ENCODE assay signal across 8 cellular contexts in the genomic region with DNA sequence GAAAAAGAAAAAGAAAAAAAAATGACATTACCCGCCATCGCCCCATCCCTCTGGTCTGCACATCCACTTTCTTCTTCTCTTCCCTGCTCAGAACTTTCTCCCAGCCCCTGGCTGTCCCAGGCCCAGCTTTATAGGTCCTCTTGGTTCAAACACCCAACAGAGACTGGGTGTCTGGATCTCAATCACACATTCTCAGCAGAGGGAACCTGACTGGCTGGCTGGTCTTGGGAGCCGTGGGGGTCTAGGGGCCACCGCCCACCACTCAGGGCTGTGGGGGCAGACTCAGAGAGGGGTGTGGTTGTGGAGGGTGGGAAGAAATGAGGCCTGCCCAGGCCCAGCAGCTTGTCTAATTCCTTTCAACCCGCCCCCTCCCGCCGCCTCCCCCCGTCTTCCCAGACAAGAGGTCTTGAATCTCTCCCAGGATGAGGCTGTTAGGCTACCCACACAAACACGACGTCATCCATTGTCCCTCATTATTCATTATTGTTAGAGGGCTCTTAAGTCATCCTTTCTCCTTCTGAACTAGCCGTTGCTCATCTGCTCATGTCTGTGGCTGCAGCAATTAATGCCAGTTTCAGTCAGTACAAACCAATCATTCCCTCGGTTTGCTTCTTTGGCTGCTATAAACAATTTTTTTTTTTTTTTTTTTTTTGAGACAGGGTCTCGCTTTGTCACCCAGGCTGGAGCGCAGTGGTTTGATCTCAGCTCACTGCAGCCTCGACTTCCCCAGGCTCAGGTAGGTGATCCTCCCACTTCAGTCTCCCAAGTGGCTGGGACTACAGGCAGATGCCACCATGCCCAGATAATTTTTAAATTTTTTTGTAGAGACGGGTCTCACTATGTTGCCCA. TPM values are rescaled to one million over a fixed set of nuclear protein-coding genes. Genes with fewer than 3 reads are reported as not detected.
DNase-seq lines count a peak whose midpoint lies in the region; ATAC-seq and TF ChIP-seq lines count a peak whose summit lies in the region.

No MANE protein-coding gene starts in this region.

- H3K4me3 ChIP-seq in RWPE2 (ENCODE audit: severe bottlenecking) (no peak overlapping the region), skeletal muscle satellite cell (ENCODE audit: low read length) (no peak overlapping the region)

- DNase-seq in DMS 273 (lab: John Stamatoyannopoulos, UW; ENCODE audit: unreplicated experiment) = peak; percentile 54
- DNase-seq in DMS 273 treated with DMSO at 0.1 percent for 48 hours (lab: John Stamatoyannopoulos, UW) = no peak
- DNase-seq in RWPE2 (ENCODE audit: low spot score) = no peak
- DNase-seq in head of caudate nucleus = peak in 41 of 42 donors; percentile 24 to 87 (median 66)
- DNase-seq in stimulated activated CD4-positive, alpha-beta T cell treated with anti-CD3 and anti-CD28 coated beads, Interleukin-15, amount 100 ng/mL, for 24 hours = no peak

- H3K4me1 ChIP-seq in RWPE2 (ENCODE audit: insufficient read depth, poor library complexity, severe bottlenecking) (peaks cover 16% of the 10 kb centered on the region), skeletal muscle satellite cell (ENCODE audit: control insufficient read depth, insufficient read depth, low read length) (peaks cover 31% of the 10 kb centered on the region)

- intact Hi-C loops in head of caudate nucleus (cut with DNase I) = loop anchor here (2.0 kb wide), 1 partner anchor 40 kb away; a partner anchor contains a TSS

- H3K27ac ChIP-seq in RWPE2 (ENCODE audit: poor library complexity, severe bottlenecking) = peak overlapping the region; percentile 74

- H3K4me2 ChIP-seq in skeletal muscle satellite cell (ENCODE audit: low read length) = peak overlapping the region; percentile 3

- H3K36me3 ChIP-seq in RWPE2 (ENCODE audit: low read depth) (no peaks in the 10 kb centered on the region), skeletal muscle satellite cell (ENCODE audit: insufficient read depth, low read length) (no peaks in the 10 kb centered on the region)

- TF ChIP-seq CTCF in RWPE2 (IDR thresholded peaks at IDR 0.05; ENCODE audit: poor library complexity, severe bottlenecking) = no peak

- no peaks in the 10 kb centered on the region for H3K9me3 ChIP-seq in RWPE2 (ENCODE audit: severe bottlenecking)
- no peaks in the 10 kb centered on the region for H3K9me3 ChIP-seq in skeletal muscle satellite cell (replicated peaks; ENCODE audit: low read length)

- ATAC-seq in RWPE2 (ENCODE audit: low read depth) = no peak
- ATAC-seq in GM21423 (IDR thresholded peaks at IDR 0.05; ENCODE audit: unreplicated experiment) = no peak
- ATAC-seq in HG02852 (IDR thresholded peaks at IDR 0.05; ENCODE audit: unreplicated experiment) = no peak

- no peaks in the 10 kb centered on the region for H3K27me3 ChIP-seq in RWPE2 (ENCODE audit: insufficient read depth, poor library complexity, severe bottlenecking)
- H3K27me3 ChIP-seq in skeletal muscle satellite cell (ENCODE audit: control insufficient read depth, insufficient read depth, low read length) = no peaks in the 10 kb centered on the region

- H3K9ac ChIP-seq in skeletal muscle satellite cell (ENCODE audit: low read depth, low read length) = peak overlapping the region; percentile 61

RNA-seq across cellular contexts. Expression of a gene that starts 40.6 kb away (rescaled TPM):
- total RNA-seq in skeletal muscle satellite cell (2012; rRNA removed) = 271 and 344 TPM in 2 replicates

Comparison
In these comparisons a context has a peak if more than half of its experiments do, and no peak if none do; other contexts are left out.
1. DNase-seq: peak in DMS 273 (single experiment) and head of caudate nucleus (41 of 42); none in DMS 273 treated with DMSO at 0.1 percent for 48 hours (single experiment), RWPE2 (single experiment) and stimulated activated CD4-positive, alpha-beta T cell treated with anti-CD3 and anti-CD28 coated beads, Interleukin-15, amount 100 ng/mL, for 24 hours (single experiment).